ENCODE assay signal across 7 cellular contexts in genomic region chr18:23614891-23615290, GRCh38. TPM values are rescaled to one million over a fixed set of nuclear protein-coding genes. Genes with fewer than 3 reads are reported as not detected.
"Had no signal": no experiment of that assay in that cellular context is flagged by ENCODE, and none has a peak within 500 bp of the region (broad histone marks: within the 10 kb centered on the region; RNA-seq: fewer than 3 reads in every experiment).

No MANE protein-coding gene starts in this region.

- H3K4me3 ChIP-seq: GM23338 had no signal

- H3K27ac ChIP-seq: HL-60 had no signal

- H3K4me3 Mint-ChIP-seq: GM23338, H9, IgD-negative memory B cell had no signal

- H3K27ac Mint-ChIP-seq: GM23338, H9, IgD-negative memory B cell had no signal

- H3K36me3 Mint-ChIP-seq: IgD-negative memory B cell had no signal

- ATAC-seq: GM23338, HepG2 had no signal

- DNase-seq: H9, HCEC 1CT had no signal

- H3K9me3 Mint-ChIP-seq: GM23338, H9, IgD-negative memory B cell had no signal

RNA-seq across cellular contexts. Expression of gene ANKRD29, which starts 47.8 kb away (rescaled TPM):
- total RNA-seq: HepG2, HT1080 had no signal
- polyA plus RNA-seq: HepG2, IgD-negative memory B cell had no signal
